In genomic region chr4:109319684-109320083, GRCh38 we compare ENCODE assay signal across 16 cellular contexts. TPM values are rescaled to one million over a fixed set of nuclear protein-coding genes. Genes with fewer than 3 reads are reported as not detected.
"Had no signal": no experiment of that assay in that cellular context is flagged by ENCODE, and none has a peak within 500 bp of the region (broad histone marks: within the 10 kb centered on the region; RNA-seq: fewer than 3 reads in every experiment).

No MANE protein-coding gene starts in this region.

- H3K4me1 Mint-ChIP-seq: activated B cell treated with CpG ODN at 0.5 μM for 24 hours; activated CD4-positive, alpha-beta memory T cell treated with anti-CD3 and anti-CD28 coated beads, Interleukin-2, amount 10 ng/mL, durations not matched to agents 7 days and 5 days; immature natural killer cell had no signal

- H3K27ac Mint-ChIP-seq: activated B cell treated with CpG ODN at 0.5 μM for 24 hours; activated CD4-positive, alpha-beta memory T cell treated with anti-CD3 and anti-CD28 coated beads, Interleukin-2, amount 10 ng/mL, durations not matched to agents 7 days and 5 days; activated naive CD4-positive, alpha-beta T cell treated with anti-CD3 and anti-CD28 coated beads for 36 hours; activated T-cell treated with anti-CD3 and anti-CD28 coated beads, Interleukin-2, amount 50 U/mL, for 24 hours; immature natural killer cell had no signal

- DNase-seq: activated B cell treated with CpG ODN at 0.5 μM for 24 hours; activated CD4-positive, alpha-beta memory T cell treated with anti-CD3 and anti-CD28 coated beads, Interleukin-2, amount 10 ng/mL, durations not matched to agents 7 days and 5 days; activated CD4-positive, alpha-beta T cell treated with anti-CD3 and anti-CD28 coated beads for 48 hours; activated naive CD4-positive, alpha-beta T cell treated with anti-CD3 and anti-CD28 coated beads for 36 hours; activated T-cell treated with anti-CD3 and anti-CD28 coated beads, Interleukin-2, amount 50 U/mL, for 24 hours; body of pancreas; dermis blood vessel endothelial cell; effector memory CD4-positive, alpha-beta T cell; heart right ventricle; immature natural killer cell; kidney glomerular epithelial cell; left ventricle myocardium superior; occipital lobe; retina; stimulated activated naive CD4-positive, alpha-beta T cell; thyroid gland had no signal

- ATAC-seq: body of pancreas, heart right ventricle, left ventricle myocardium superior had no signal

- H3K4me3 Mint-ChIP-seq: activated B cell treated with CpG ODN at 0.5 μM for 24 hours; activated CD4-positive, alpha-beta memory T cell treated with anti-CD3 and anti-CD28 coated beads, Interleukin-2, amount 10 ng/mL, durations not matched to agents 7 days and 5 days; activated naive CD4-positive, alpha-beta T cell treated with anti-CD3 and anti-CD28 coated beads for 36 hours; activated T-cell treated with anti-CD3 and anti-CD28 coated beads, Interleukin-2, amount 50 U/mL, for 24 hours; immature natural killer cell had no signal

RNA-seq across cellular contexts. Expression of gene COL25A1, which starts 17.2 kb away (rescaled TPM):
- total RNA-seq: activated B cell treated with CpG ODN at 0.5 μM for 24 hours; activated CD4-positive, alpha-beta memory T cell treated with anti-CD3 and anti-CD28 coated beads, Interleukin-2, amount 10 ng/mL, durations not matched to agents 7 days and 5 days; activated naive CD4-positive, alpha-beta T cell treated with anti-CD3 and anti-CD28 coated beads for 36 hours had no signal
